In genomic region chr5:81779125-81779934, GRCh38 we compare ENCODE assay signal across 9 cellular contexts. TPM values are rescaled to one million over a fixed set of nuclear protein-coding genes. Genes with fewer than 3 reads are reported as not detected.
DNase-seq lines count a peak whose midpoint lies in the region; ATAC-seq, FAIRE-seq and TF ChIP-seq lines count a peak whose summit lies in the region.
"Had no signal": no experiment of that assay in that cellular context is flagged by ENCODE, and none has a peak within 500 bp of the region (broad histone marks: within the 10 kb centered on the region; RNA-seq: fewer than 3 reads in every experiment).

No MANE protein-coding gene starts in this region.

- H2AFZ ChIP-seq in astrocyte (ENCODE audit: low read depth, low read length), result peak overlapping the region; percentile 72

- peak overlapping the region; percentile 77 for H3K27ac Mint-ChIP-seq in astrocyte (ENCODE audit: unreplicated experiment)

- no peaks in the 10 kb centered on the region for H3K9me3 ChIP-seq in astrocyte (ENCODE audit: insufficient read depth, low read depth, low read length)

- peak overlapping the region; percentile 32 for H3K9ac ChIP-seq in astrocyte (ENCODE audit: low read length)

- DNase-seq in A172 (ENCODE audit: low spot score), result peak; percentile 49
- DNase-seq in SK-MEL-5 (ENCODE audit: low read depth, low spot score), result peak; percentile 43
- DNase-seq in astrocyte (ENCODE audit: low read depth), result no peak
- peak; percentile 40 for DNase-seq in iris pigment epithelial cell (ENCODE audit: low read depth)
- peak; percentile 41 to 47 for DNase-seq in stimulated activated CD4-positive, alpha-beta T cell treated with anti-CD3 and anti-CD28 coated beads, Interleukin-2, amount 100 ng/mL, for 24 hours
- DNase-seq in NCI-H1930 (lab: John Stamatoyannopoulos, UW), result no peak

- ATAC-seq in GM18870 (IDR thresholded peaks at IDR 0.05; ENCODE audit: unreplicated experiment) (peak; percentile 88), HG03095 (IDR thresholded peaks at IDR 0.05; ENCODE audit: unreplicated experiment) (peak; percentile 89)

- H3K4me2 ChIP-seq in astrocyte (ENCODE audit: low read length), result peak overlapping the region; percentile 79

- peaks cover 14% of the 10 kb centered on the region for H3K4me1 ChIP-seq in astrocyte (ENCODE audit: insufficient read depth, low read length)

- no peak for FAIRE-seq in astrocyte (lab: Jason Lieb, UNC)
- FAIRE-seq: G401.6 had no signal

- H3K4me1 Mint-ChIP-seq in astrocyte (ENCODE audit: low read depth, unreplicated experiment), result peaks cover 14% of the 10 kb centered on the region

- TF ChIP-seq CTCF in astrocyte (IDR thresholded peaks at IDR 0.05; ENCODE audit: insufficient read depth, low read depth, low read length), result no peak

- no peaks in the 10 kb centered on the region for H3K36me3 ChIP-seq in astrocyte (ENCODE audit: insufficient read depth, low read length)

- no peaks in the 10 kb centered on the region for H3K9me3 Mint-ChIP-seq in astrocyte (ENCODE audit: unreplicated experiment)

- H3K4me3 ChIP-seq in astrocyte (ENCODE audit: insufficient read depth, low read depth, low read length), result peak overlapping the region; percentile 30

- H3K27ac ChIP-seq in astrocyte (ENCODE audit: low read depth, low read length), result no peak overlapping the region

- H3K4me3 Mint-ChIP-seq in astrocyte (ENCODE audit: unreplicated experiment), result no peak overlapping the region

- H3K27me3 ChIP-seq in astrocyte (ENCODE audit: insufficient read depth, low read length), result no peaks in the 10 kb centered on the region

- in situ Hi-C loops in SK-MEL-5 (cut with HindIII; ENCODE audit: low pct_unique_long_range_greater_than_20kb, low sequenced_read_pairs), result loop anchor here (5.0 kb wide), 1 partner anchor 53 kb away; no protein-coding TSS in a partner anchor

- H3K27me3 Mint-ChIP-seq in astrocyte (ENCODE audit: low read depth, unreplicated experiment), result no peaks in the 10 kb centered on the region

- H4K20me1 ChIP-seq in astrocyte (ENCODE audit: insufficient read depth, low read length), result no peaks in the 10 kb centered on the region

- H3K36me3 Mint-ChIP-seq in astrocyte (ENCODE audit: low read depth, unreplicated experiment), result no peaks in the 10 kb centered on the region

- no peaks in the 10 kb centered on the region for H3K79me2 ChIP-seq in astrocyte (ENCODE audit: insufficient read depth, low read length)

RNA-seq across cellular contexts. Expression of gene SSBP2, which starts 28.4 kb away (rescaled TPM):
- total RNA-seq in A172 (2014; rRNA removed; shearing (Covaris generic)), result 11.9 and 12.4 TPM in 2 replicates
- 4.0 and 7.9 TPM in 2 replicates for total RNA-seq in SK-MEL-5 (2014; rRNA removed; shearing (Covaris generic))
- 5.9 and 10.5 TPM in 2 replicates for polyA plus RNA-seq in SK-MEL-5 (2015; cell fraction: cytosol; rRNA removed)
- polyA plus RNA-seq in SK-MEL-5 (2015; cell fraction: nucleus; rRNA removed), result 6.6 and 12.3 TPM in 2 replicates
- 59.8 and 73.2 TPM in 2 replicates for total RNA-seq in astrocyte

Comparison
In these comparisons a context has a peak if more than half of its experiments do, and no peak if none do; other contexts are left out.
1. DNase-seq: peak in A172 (single experiment), SK-MEL-5 (single experiment), iris pigment epithelial cell (single experiment) and stimulated activated CD4-positive, alpha-beta T cell treated with anti-CD3 and anti-CD28 coated beads, Interleukin-2, amount 100 ng/mL, for 24 hours (2 of 2); none in astrocyte (single experiment) and NCI-H1930 (0 of 2).